In genomic region chr2:128408349-128409305, GRCh38 we compare ENCODE assay signal across 12 cellular contexts.
DNase-seq lines count a peak whose midpoint lies in the region; ATAC-seq and TF ChIP-seq lines count a peak whose summit lies in the region.
"Had no signal": no experiment of that assay in that cellular context is flagged by ENCODE, and none has a peak within 500 bp of the region (broad histone marks: within the 10 kb centered on the region; RNA-seq: fewer than 3 reads in every experiment).

No MANE protein-coding gene starts in this region.

- no peak overlapping the region for H3K23ac ChIP-seq in neuronal stem cell (ENCODE audit: low read depth, low read length, poor library complexity)

- peak overlapping the region; percentile 80 for H3K27ac ChIP-seq in RWPE1
- H3K27ac ChIP-seq in neuronal stem cell (replicated peaks; ENCODE audit: low read length) = no peak overlapping the region

- H3K4me1 ChIP-seq in neuronal stem cell (ENCODE audit: control insufficient read depth in 2 of 2, insufficient read depth in 1 of 2, low read depth in 1 of 2, low read length in 2 of 2) = peaks cover 9 to 25% of the 10 kb centered on the region in 2 donors

- no peak overlapping the region for H2BK120ac ChIP-seq in neuronal stem cell (ENCODE audit: low read depth, low read length)

- H2AFZ ChIP-seq in neuronal stem cell (ENCODE audit: low read length) = peak overlapping the region; percentile 39

- no peak overlapping the region for H3K4me2 ChIP-seq in neuronal stem cell (ENCODE audit: insufficient read depth, low read length, poor library complexity, severe bottlenecking)

- peak overlapping the region; percentile 61 for H4K91ac ChIP-seq in neuronal stem cell (ENCODE audit: low read depth, low read length, poor library complexity)

- no peaks in the 10 kb centered on the region for H3K36me3 ChIP-seq in neuronal stem cell (replicated peaks in 1 of 2; ENCODE audit: control insufficient read depth in 2 of 2, insufficient read depth in 2 of 2, low read length in 2 of 2)

- DNase-seq in CMK (ENCODE audit: low read depth) = peak; percentile 58
- DNase-seq in RWPE1 (ENCODE audit: low spot score) = peak; percentile 21
- peak; percentile 72 for DNase-seq in fibroblast of gingiva (ENCODE audit: low read depth)
- no peak for DNase-seq in neuronal stem cell (ENCODE audit: low spot score)
- no peak for DNase-seq in T-cell
- DNase-seq: cortex of kidney; KG1; stimulated activated naive B cell treated with anti-CD40 and anti-IgM and Interleukin-4, amounts not matched to agents 10 μg/mL and 1 μg/mL and 100 μg/mL, for 72 hours; T-helper 17 cell had no signal

- H2BK5ac ChIP-seq in neuronal stem cell (ENCODE audit: low read length) = peak overlapping the region; percentile 40

- H3K27me3 ChIP-seq in neuronal stem cell (ENCODE audit: control insufficient read depth in 3 of 3, insufficient read depth in 3 of 3, low read depth in 1 of 3, low read length in 3 of 3) = no peaks in the 10 kb centered on the region

- peaks cover 10 to 38% of the 10 kb centered on the region in 2 donors for H3K27me3 Mint-ChIP-seq in T-cell
- H3K27me3 Mint-ChIP-seq: stimulated activated naive B cell treated with anti-CD40 and anti-IgM and Interleukin-4, amounts not matched to agents 10 μg/mL and 1 μg/mL and 100 μg/mL, for 72 hours had no signal

- CTCF ChIA-PET in RWPE1 (lab: Yijun Ruan, JAX) (interaction anchor here (0.7 kb wide), 1 partner anchor 58 kb away, joined by 3 read pairs; no protein-coding TSS in a partner anchor), T-cell (lab: Charles Lee) (interaction anchor here in 1 of 2 donors (0.7 kb wide), 1 partner anchor 11 kb away, joined by 5 read pairs; no protein-coding TSS in a partner anchor)

- no peak overlapping the region for H3K4me3 ChIP-seq in neuronal stem cell (ENCODE audit: low read length in 2 of 2)

- no peaks in the 10 kb centered on the region for H3K79me1 ChIP-seq in neuronal stem cell (ENCODE audit: low read depth, low read length)

- WGBS in neuronal stem cell (ENCODE audit: extremely low coverage in 2 of 2, insufficient read length in 2 of 2, insufficient replicate concordance in 1 of 2), 2 donors = no CpG with 5 or more reads among the region's 17 CpGs

- H3K4me1 Mint-ChIP-seq in T-cell = no peaks in the 10 kb centered on the region
- H3K4me1 Mint-ChIP-seq: T-helper 17 cell had no signal

- no peak overlapping the region for H3K4ac ChIP-seq in neuronal stem cell (ENCODE audit: low read length)

- POLR2A ChIA-PET in RWPE1 (lab: Yijun Ruan, JAX; ENCODE audit: low non-redundant PET) (no interaction called here), T-cell (lab: Charles Lee) (no interaction called here)

- no peak overlapping the region for H3K4me3 Mint-ChIP-seq in T-cell
- H3K4me3 Mint-ChIP-seq: stimulated activated naive B cell treated with anti-CD40 and anti-IgM and Interleukin-4, amounts not matched to agents 10 μg/mL and 1 μg/mL and 100 μg/mL, for 72 hours; T-helper 17 cell had no signal

- peak overlapping the region; percentile 10 for H2BK15ac ChIP-seq in neuronal stem cell (ENCODE audit: low read length)

- H2BK12ac ChIP-seq in neuronal stem cell (ENCODE audit: low read length) = no peak overlapping the region

- H3K9me3 Mint-ChIP-seq in T-cell = no peaks in the 10 kb centered on the region
- H3K9me3 Mint-ChIP-seq: stimulated activated naive B cell treated with anti-CD40 and anti-IgM and Interleukin-4, amounts not matched to agents 10 μg/mL and 1 μg/mL and 100 μg/mL, for 72 hours had no signal

- no peaks in the 10 kb centered on the region for H3K9me3 ChIP-seq in neuronal stem cell (replicated peaks in 1 of 2; ENCODE audit: control insufficient read depth in 2 of 2, insufficient read depth in 1 of 2, low read depth in 1 of 2, low read length in 2 of 2)

- H4K8ac ChIP-seq in neuronal stem cell (ENCODE audit: low read depth, low read length) = no peak overlapping the region

- peak overlapping the region; percentile 12 for H3K14ac ChIP-seq in neuronal stem cell (ENCODE audit: low read length)

- peak overlapping the region; percentile 40 for H2AK5ac ChIP-seq in neuronal stem cell (ENCODE audit: low read depth, low read length)

- H3K27ac Mint-ChIP-seq in T-cell = no peak overlapping the region
- H3K27ac Mint-ChIP-seq: stimulated activated naive B cell treated with anti-CD40 and anti-IgM and Interleukin-4, amounts not matched to agents 10 μg/mL and 1 μg/mL and 100 μg/mL, for 72 hours; T-helper 17 cell had no signal

- H3K36me3 Mint-ChIP-seq in T-cell = no peaks in the 10 kb centered on the region
- H3K36me3 Mint-ChIP-seq: stimulated activated naive B cell treated with anti-CD40 and anti-IgM and Interleukin-4, amounts not matched to agents 10 μg/mL and 1 μg/mL and 100 μg/mL, for 72 hours had no signal

- TF ChIP-seq CTCF in RWPE1 (conservative IDR thresholded peaks at IDR 0.05; ENCODE audit: low read depth) = no peak

- no peak for ATAC-seq in HG02759 (IDR thresholded peaks at IDR 0.05; ENCODE audit: unreplicated experiment)
- no peak for ATAC-seq in GM21723 (IDR thresholded peaks at IDR 0.05; ENCODE audit: unreplicated experiment)
- no peak for ATAC-seq in HG02763 (IDR thresholded peaks at IDR 0.05; ENCODE audit: unreplicated experiment)
- ATAC-seq in T-cell (replicated peaks in 1 of 4) = no peak
- ATAC-seq: stimulated activated naive B cell treated with anti-CD40 and anti-IgM and Interleukin-4, amounts not matched to agents 10 μg/mL and 1 μg/mL and 100 μg/mL, for 72 hours; T-helper 17 cell had no signal

- peak overlapping the region; percentile 81 for H3K18ac ChIP-seq in neuronal stem cell (ENCODE audit: low read length)

- no peak overlapping the region for H3K9ac ChIP-seq in neuronal stem cell (ENCODE audit: low read depth, low read length, poor library complexity)

Comparison
In these comparisons a context has a peak if more than half of its experiments do, and no peak if none do; other contexts are left out.
1. DNase-seq: peak in CMK (single experiment), RWPE1 (single experiment) and fibroblast of gingiva (single experiment); none in neuronal stem cell (single experiment) and T-cell (0 of 34).